8 cellular contexts compared by ENCODE assay signal in genomic region chr21:5022254-5022653, GRCh38.
DNase-seq lines count a peak whose midpoint lies in the region; ATAC-seq and TF ChIP-seq lines count a peak whose summit lies in the region.
"Not testable (repeated sequence)": the region's sequence is repeated elsewhere in the genome, so short reads cannot be mapped to it uniquely, and the experiment has no call there.

No MANE protein-coding gene starts in this region.

- not testable (repeated sequence) for DNase-seq in foreskin keratinocyte, mucosa of descending colon, upper lobe of right lung

- not testable (repeated sequence) for H3K9me3 ChIP-seq in mucosa of descending colon, upper lobe of right lung

- not testable (repeated sequence) for TF ChIP-seq CTCF in foreskin keratinocyte (conservative IDR thresholded peaks at IDR 0.05); mucosa of descending colon (IDR thresholded peaks at IDR 0.05); upper lobe of right lung (IDR thresholded peaks at IDR 0.05)

- H3K27me3 ChIP-seq in foreskin keratinocyte, upper lobe of right lung: not testable (repeated sequence)

- ATAC-seq in GM18867 (IDR thresholded peaks at IDR 0.05; ENCODE audit: unreplicated experiment) (peak; percentile 46), GM21447 (IDR thresholded peaks at IDR 0.05; ENCODE audit: unreplicated experiment) (peak; percentile 35), HG02759 (IDR thresholded peaks at IDR 0.05; ENCODE audit: unreplicated experiment) (peak; percentile 61), HG03354 (IDR thresholded peaks at IDR 0.05; ENCODE audit: poor library complexity, severe bottlenecking, unreplicated experiment) (peak; percentile 47), foreskin keratinocyte (peak; percentile 63), mucosa of descending colon (peak; percentile 76), upper lobe of right lung (peak; percentile 91)
- peak; percentile 46 for ATAC-seq in activated CD4-positive, CD25-positive, alpha-beta regulatory T cell treated with anti-CD3 and anti-CD28 coated beads, Interleukin-2, amount 50 U/mL, for 24 hours

- H3K27ac ChIP-seq in foreskin keratinocyte, upper lobe of right lung: not testable (repeated sequence)

- intact Hi-C loops in mucosa of descending colon (cut with DNase I, micrococcal nuclease); upper lobe of right lung (cut with DNase I): not testable (repeated sequence)

- H3K4me3 ChIP-seq in mucosa of descending colon, upper lobe of right lung: not testable (repeated sequence)

- H3K36me3 ChIP-seq in mucosa of descending colon (ENCODE audit: low read depth); upper lobe of right lung: not testable (repeated sequence)

- H3K4me1 ChIP-seq in foreskin keratinocyte; mucosa of descending colon (ENCODE audit: low read depth); upper lobe of right lung: not testable (repeated sequence)

Comparison
In these comparisons a context has a peak if more than half of its experiments do, and no peak if none do; other contexts are left out.
1. ATAC-seq: peak in every context shown above with its lines; median percentile 91 in upper lobe of right lung; 76 in mucosa of descending colon; 63 in foreskin keratinocyte; 61 in HG02759; 47 in HG03354; 46 in GM18867; 46 in activated CD4-positive, CD25-positive, alpha-beta regulatory T cell treated with anti-CD3 and anti-CD28 coated beads, Interleukin-2, amount 50 U/mL, for 24 hours; 35 in GM21447.